8 cellular contexts compared by ENCODE assay signal in the genomic region with DNA sequence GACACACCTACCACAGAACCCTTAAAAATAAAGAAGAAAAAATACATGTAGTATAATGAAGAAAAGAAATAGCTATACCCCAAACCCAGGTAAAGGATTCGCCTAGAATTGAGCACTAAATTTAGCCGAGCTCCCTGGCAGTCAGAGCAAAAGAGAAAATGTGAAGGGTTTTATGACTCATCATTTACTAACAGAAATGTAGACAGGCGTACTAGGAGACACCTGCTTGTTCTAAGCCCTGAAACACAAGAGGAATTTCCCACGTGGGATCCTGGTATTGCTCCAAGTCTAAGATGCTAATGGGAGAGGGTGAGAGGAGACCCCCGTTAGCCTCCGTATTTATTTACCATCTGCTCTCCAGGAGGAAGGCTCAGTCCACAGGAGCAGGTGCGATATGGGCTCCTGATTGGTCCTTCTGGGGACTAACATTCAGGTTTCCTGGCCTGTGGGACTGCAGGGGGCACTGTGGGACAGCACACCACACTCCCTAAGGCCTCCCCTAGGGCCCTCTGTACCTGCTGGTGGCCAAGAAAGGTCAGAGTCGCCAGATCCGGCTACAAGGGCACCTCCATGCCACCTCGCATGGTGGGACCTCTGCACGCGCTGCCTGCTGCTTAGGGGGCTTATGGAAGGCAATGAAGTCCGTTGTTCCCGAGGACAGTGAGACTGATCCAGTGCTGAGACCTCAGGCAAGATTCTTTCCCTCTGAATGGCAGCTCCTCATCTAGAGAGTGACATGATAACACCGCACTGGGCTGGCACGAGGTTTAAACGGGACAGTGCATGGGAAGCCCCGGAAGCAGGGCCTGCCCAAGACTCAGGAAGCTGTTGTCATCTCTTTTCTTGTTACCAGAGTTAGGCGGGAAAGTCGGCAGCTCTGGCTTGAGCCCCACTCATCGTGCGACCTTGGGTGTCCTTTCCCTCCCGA. TPM values are rescaled to one million over a fixed set of nuclear protein-coding genes. Genes with fewer than 3 reads are reported as not detected.
A peak's percentile ranks its signal among the peaks of the same experiment; 100 is the strongest.
DNase-seq lines count a peak whose midpoint lies in the region; ATAC-seq and TF ChIP-seq lines count a peak whose summit lies in the region.

No MANE protein-coding gene starts in this region.

- H3K4me3 ChIP-seq in fibroblast of villous mesenchyme (ENCODE audit: low read depth, low read length), result no peak overlapping the region

- peaks cover 42% of the 10 kb centered on the region for H3K27me3 Mint-ChIP-seq in progenitor cell of endocrine pancreas

- H3K36me3 Mint-ChIP-seq in progenitor cell of endocrine pancreas (ENCODE audit: insufficient read depth), result no peaks in the 10 kb centered on the region

- no peaks in the 10 kb centered on the region for H3K4me1 Mint-ChIP-seq in progenitor cell of endocrine pancreas (ENCODE audit: low read depth)

- H3K27ac Mint-ChIP-seq in progenitor cell of endocrine pancreas, result no peak overlapping the region

- no peaks in the 10 kb centered on the region for H3K9me3 Mint-ChIP-seq in progenitor cell of endocrine pancreas (ENCODE audit: low read depth)

- DNase-seq in GM03348 (ENCODE audit: low spot score), result peak; percentile 73
- DNase-seq in SW 1271 (lab: John Stamatoyannopoulos, UW), result peak; percentile 5 to 30
- peak; percentile 41 for DNase-seq in fibroblast of villous mesenchyme (ENCODE audit: low read depth)
- DNase-seq in progenitor cell of endocrine pancreas (ENCODE audit: low spot score, unreplicated experiment), result peak; percentile 57

- ATAC-seq in GM21367 (IDR thresholded peaks at IDR 0.05; ENCODE audit: unreplicated experiment) (peak; percentile 81), HG02588 (IDR thresholded peaks at IDR 0.05; ENCODE audit: unreplicated experiment) (no peak), HG02970 (IDR thresholded peaks at IDR 0.05; ENCODE audit: low FRiP score, unreplicated experiment) (no peak)

- TF ChIP-seq CTCF in LNCAP (IDR thresholded peaks at IDR 0.05) (peak; percentile 78), fibroblast of villous mesenchyme (IDR thresholded peaks at IDR 0.05; ENCODE audit: insufficient read depth, low read depth, low read length) (peak; percentile 67), progenitor cell of endocrine pancreas (IDR thresholded peaks at IDR 0.05; ENCODE audit: unreplicated experiment) (peak; percentile 79)

- no peak overlapping the region for H3K4me3 Mint-ChIP-seq in progenitor cell of endocrine pancreas (ENCODE audit: low read depth)

RNA-seq across cellular contexts. Expression of gene KCNC1, which starts 25.8 kb away (rescaled TPM):
- total RNA-seq in fibroblast of villous mesenchyme (0.64 TPM in 1 of 2 replicates, not detected in the other), progenitor cell of endocrine pancreas (0.67 and 1.2 TPM in 2 replicates)

RNA-seq across cellular contexts. Expression of gene MYOD1, which starts 41.0 kb away (rescaled TPM):
- total RNA-seq in fibroblast of villous mesenchyme (under 0.01 TPM in 1 of 2 replicates, not detected in the other), progenitor cell of endocrine pancreas (not detected in 2 replicates)

Comparison
In these comparisons a context has a peak if more than half of its experiments do, and no peak if none do; other contexts are left out.
1. DNase-seq: peak in every context shown above with its lines; median percentile 73 in GM03348; 57 in progenitor cell of endocrine pancreas; 41 in fibroblast of villous mesenchyme; 18 in SW 1271.